ENCODE assay signal across 8 cellular contexts in the genomic region with DNA sequence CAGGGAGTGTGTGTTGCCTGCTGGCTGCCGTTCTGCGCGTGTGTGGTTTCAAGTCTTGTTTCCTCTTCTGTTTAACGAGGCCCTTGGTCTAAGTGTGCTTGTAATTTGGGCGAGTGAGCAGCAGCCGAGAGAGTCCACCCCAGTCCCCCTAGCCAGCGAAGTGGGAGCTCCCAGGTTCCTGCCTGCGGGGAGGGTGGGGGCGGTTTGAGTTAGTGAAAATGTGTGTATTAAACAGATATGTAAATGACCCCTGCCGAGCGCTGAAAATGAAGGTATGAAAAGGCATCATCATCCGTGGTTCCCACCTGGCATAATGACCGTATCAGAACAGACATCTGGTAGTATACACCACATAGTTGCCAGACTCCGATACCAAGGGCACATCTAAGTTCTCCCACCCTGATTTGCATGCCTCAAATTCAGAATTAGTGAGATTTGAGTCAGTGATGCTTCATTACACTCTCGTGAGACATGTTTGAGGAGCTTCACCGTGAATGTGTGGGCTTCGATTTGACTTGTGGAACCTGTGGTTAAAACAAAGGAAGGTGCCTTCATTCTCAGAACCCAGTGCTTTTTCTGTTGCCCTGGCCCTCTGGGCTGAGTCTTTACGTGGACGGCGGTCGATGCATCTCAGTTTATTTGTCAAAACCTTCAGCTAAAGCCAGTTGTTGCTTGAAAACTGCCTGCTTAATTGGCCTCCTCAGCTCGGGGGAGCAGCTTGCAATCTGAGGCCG.
DNase-seq lines count a peak whose midpoint lies in the region; ATAC-seq and TF ChIP-seq lines count a peak whose summit lies in the region.

No MANE protein-coding gene starts in this region.

- H3K27ac Mint-ChIP-seq in CD14-positive monocyte: peak overlapping the region in 2 of 7 donors; percentile 15 to 48
- H3K27ac Mint-ChIP-seq in activated T-helper 2 cell treated with anti-CD3 and anti-CD28 coated beads, Interferon-gamma antibody, Interleukin-2, Interleukin-4, amounts not matched to agents 10 μg/mL and 5 μg/mL and 100 μg/mL, durations not matched to agents 14 hours and 24 hours and 36 hours: peak overlapping the region; percentile 88

- H3K4me1 Mint-ChIP-seq in CD14-positive monocyte: peaks cover 37% of the 10 kb centered on the region
- peaks cover 53% of the 10 kb centered on the region for H3K4me1 Mint-ChIP-seq in activated T-helper 2 cell treated with anti-CD3 and anti-CD28 coated beads, Interferon-gamma antibody, Interleukin-2, Interleukin-4, amounts not matched to agents 10 μg/mL and 5 μg/mL and 100 μg/mL, durations not matched to agents 14 hours and 24 hours and 36 hours (ENCODE audit: low read depth)

- peak; percentile 39 for DNase-seq in CD14-positive monocyte (ENCODE audit: low spot score)
- peak; percentile 67 for DNase-seq in activated T-helper 2 cell treated with anti-CD3 and anti-CD28 coated beads, Interferon-gamma antibody, Interleukin-2, Interleukin-4, amounts not matched to agents 10 μg/mL and 5 μg/mL and 100 μg/mL, durations not matched to agents 14 hours and 24 hours and 36 hours (ENCODE audit: low spot score)
- DNase-seq in stimulated activated CD4-positive, alpha-beta T cell treated with anti-CD3 and anti-CD28 coated beads, Interleukin-4, amount 100 ng/mL, for 4 hours: peak; percentile 50 to 64
- no peak for DNase-seq in cerebellar cortex (ENCODE audit: low spot score)
- no peak for DNase-seq in dermis blood vessel endothelial cell
- no peak for DNase-seq in NCI-H1092 treated with DMSO at 0.1 percent for 48 hours (lab: John Stamatoyannopoulos, UW)

- TF ChIP-seq CTCF in CD14-positive monocyte (IDR thresholded peaks at IDR 0.05): no peak

- intact Hi-C loops in CD14-positive monocyte (cut with micrococcal nuclease): no loop called here
- intact Hi-C loops in activated T-helper 2 cell treated with anti-CD3 and anti-CD28 coated beads, Interferon-gamma antibody, Interleukin-2, Interleukin-4, amounts not matched to agents 10 μg/mL and 5 μg/mL and 100 μg/mL, durations not matched to agents 14 hours and 24 hours and 36 hours (cut with micrococcal nuclease): loop anchor here (1.0 to 5.0 kb wide), 7 partner anchors 13 to 230 kb away; no protein-coding TSS in a partner anchor

- peaks cover 35% of the 10 kb centered on the region in 2 donors for H3K36me3 Mint-ChIP-seq in CD14-positive monocyte
- peaks cover 62% of the 10 kb centered on the region for H3K36me3 Mint-ChIP-seq in activated T-helper 2 cell treated with anti-CD3 and anti-CD28 coated beads, Interferon-gamma antibody, Interleukin-2, Interleukin-4, amounts not matched to agents 10 μg/mL and 5 μg/mL and 100 μg/mL, durations not matched to agents 14 hours and 24 hours and 36 hours (ENCODE audit: low read depth)

- peaks cover 0 to under 1% (median 0%) of the 10 kb centered on the region in 7 donors for H3K9me3 Mint-ChIP-seq in CD14-positive monocyte
- H3K9me3 Mint-ChIP-seq in activated T-helper 2 cell treated with anti-CD3 and anti-CD28 coated beads, Interferon-gamma antibody, Interleukin-2, Interleukin-4, amounts not matched to agents 10 μg/mL and 5 μg/mL and 100 μg/mL, durations not matched to agents 14 hours and 24 hours and 36 hours: no peaks in the 10 kb centered on the region

- peaks cover 0 to 4% (median 2%) of the 10 kb centered on the region in 3 donors for H3K27me3 Mint-ChIP-seq in CD14-positive monocyte (ENCODE audit: low read depth in 3 of 3)
- no peaks in the 10 kb centered on the region for H3K27me3 Mint-ChIP-seq in activated T-helper 2 cell treated with anti-CD3 and anti-CD28 coated beads, Interferon-gamma antibody, Interleukin-2, Interleukin-4, amounts not matched to agents 10 μg/mL and 5 μg/mL and 100 μg/mL, durations not matched to agents 14 hours and 24 hours and 36 hours (ENCODE audit: low read depth)

- peak overlapping the region in 1 of 2 donors; percentile 7 for H3K4me3 Mint-ChIP-seq in CD14-positive monocyte
- peak overlapping the region; percentile 67 for H3K4me3 Mint-ChIP-seq in activated T-helper 2 cell treated with anti-CD3 and anti-CD28 coated beads, Interferon-gamma antibody, Interleukin-2, Interleukin-4, amounts not matched to agents 10 μg/mL and 5 μg/mL and 100 μg/mL, durations not matched to agents 14 hours and 24 hours and 36 hours (ENCODE audit: low read depth)

- ATAC-seq in GM19467 (IDR thresholded peaks at IDR 0.05; ENCODE audit: unreplicated experiment) (peak; percentile 85), HG03460 (IDR thresholded peaks at IDR 0.05; ENCODE audit: unreplicated experiment) (peak; percentile 87)

Comparison
In these comparisons a context has a peak if more than half of its experiments do, and no peak if none do; other contexts are left out.
1. DNase-seq: peak in CD14-positive monocyte (single experiment), activated T-helper 2 cell treated with anti-CD3 and anti-CD28 coated beads, Interferon-gamma antibody, Interleukin-2, Interleukin-4, amounts not matched to agents 10 μg/mL and 5 μg/mL and 100 μg/mL, durations not matched to agents 14 hours and 24 hours and 36 hours (single experiment) and stimulated activated CD4-positive, alpha-beta T cell treated with anti-CD3 and anti-CD28 coated beads, Interleukin-4, amount 100 ng/mL, for 4 hours (2 of 2); none in cerebellar cortex (single experiment), dermis blood vessel endothelial cell (single experiment) and NCI-H1092 treated with DMSO at 0.1 percent for 48 hours (single experiment).